Comparison of ENCODE assay signal across 8 cellular contexts in genomic region chr16:56608043-56608875, GRCh38. TPM values are rescaled to one million over a fixed set of nuclear protein-coding genes. Genes with fewer than 3 reads are reported as not detected.
A peak's percentile ranks its signal among the peaks of the same experiment; 100 is the strongest.
DNase-seq lines count a peak whose midpoint lies in the region; ATAC-seq and TF ChIP-seq lines count a peak whose summit lies in the region.

MT2A (plus strand) TSS chr16:56608584; CDS start chr16:56608656, 72 bp downstream.

- no peaks in the 10 kb centered on the region for H3K9me3 Mint-ChIP-seq in activated CD4-positive, alpha-beta T cell treated with anti-CD3 and anti-CD28 coated beads for 36 hours (ENCODE audit: low read depth)
- no peaks in the 10 kb centered on the region for H3K9me3 Mint-ChIP-seq in chondrocyte (ENCODE audit: low read depth)

- peak within 1 kb of the TSS; percentile 98 for H3K27ac Mint-ChIP-seq in activated CD4-positive, alpha-beta T cell treated with anti-CD3 and anti-CD28 coated beads for 36 hours
- H3K27ac Mint-ChIP-seq in chondrocyte (ENCODE audit: unreplicated experiment), result peak within 1 kb of the TSS; percentile 98

- CTCF ChIA-PET in activated CD4-positive, alpha-beta T cell treated with anti-CD3 and anti-CD28 coated beads for 36 hours (lab: Charles Lee), result interaction anchor here (1.0 to 1.7 kb wide), 4 partner anchors 10 to 94 kb away, joined by 3 to 9 read pairs (median 4); partner anchors contain the start of gene MT1E

- intact Hi-C loops in activated CD4-positive, alpha-beta T cell treated with anti-CD3 and anti-CD28 coated beads for 36 hours (cut with DNase I, micrococcal nuclease), result loop anchor here (1.0 to 10.0 kb wide), 11 partner anchors 17 to 927 kb away; partner anchors contain the start of genes MT1F (in 2 of the 2), MT1X (in 2 of the 2), CCDC102A (in 1 of the 2) and HERPUD1 (in 1 of the 2)

- peaks cover 56% of the 10 kb centered on the region for H3K4me1 Mint-ChIP-seq in activated CD4-positive, alpha-beta T cell treated with anti-CD3 and anti-CD28 coated beads for 36 hours
- peaks cover 63% of the 10 kb centered on the region for H3K4me1 Mint-ChIP-seq in chondrocyte (ENCODE audit: low read depth)

- H3K4me3 Mint-ChIP-seq in activated CD4-positive, alpha-beta T cell treated with anti-CD3 and anti-CD28 coated beads for 36 hours, result peak within 1 kb of the TSS; percentile 97
- H3K4me3 Mint-ChIP-seq in chondrocyte (ENCODE audit: unreplicated experiment), result peak within 1 kb of the TSS; percentile 76

- POLR2A ChIA-PET in activated CD4-positive, alpha-beta T cell treated with anti-CD3 and anti-CD28 coated beads for 36 hours (lab: Charles Lee), result interaction anchor here (0.6 to 3.7 kb wide), 9 partner anchors 9 to 75 kb away, joined by 3 to 31 read pairs (median 4); partner anchors contain the start of genes MT1E, MT1H and MT1X

- no peaks in the 10 kb centered on the region for H3K27me3 Mint-ChIP-seq in activated CD4-positive, alpha-beta T cell treated with anti-CD3 and anti-CD28 coated beads for 36 hours
- no peaks in the 10 kb centered on the region for H3K27me3 Mint-ChIP-seq in chondrocyte (ENCODE audit: low read depth)

- TF ChIP-seq POLR2A in GM19099 (IDR thresholded peaks at IDR 0.05; ENCODE audit: extremely low read depth, insufficient read length, low read depth), result peak; percentile 79

- H3K36me3 Mint-ChIP-seq in activated CD4-positive, alpha-beta T cell treated with anti-CD3 and anti-CD28 coated beads for 36 hours (ENCODE audit: low read depth), result peaks cover 7% of the 10 kb centered on the region
- H3K36me3 Mint-ChIP-seq in chondrocyte (ENCODE audit: low read depth), result no peaks in the 10 kb centered on the region

- peak; percentile 72 for ATAC-seq in HG03378 (IDR thresholded peaks at IDR 0.05; ENCODE audit: unreplicated experiment)
- peak; percentile 66 for ATAC-seq in activated CD4-positive, alpha-beta T cell treated with anti-CD3 and anti-CD28 coated beads for 36 hours

- DNase-seq in Ammon's horn (ENCODE audit: low spot score) (peak; percentile 95), NCI-H446 treated with DMSO at 0.1 percent for 48 hours (lab: John Stamatoyannopoulos, UW) (peak; percentile 76), chondrocyte (ENCODE audit: low spot score) (peak; percentile 97), kidney tubule cell (ENCODE audit: low spot score) (peak; percentile 98)
- DNase-seq in activated CD4-positive, alpha-beta T cell treated with anti-CD3 and anti-CD28 coated beads for 36 hours, result peak; percentile 97
- peak; percentile 79 to 90 (median 82) for DNase-seq in stimulated activated CD4-positive, alpha-beta T cell treated with anti-CD3 and anti-CD28 coated beads, Interleukin-1b, Interleukin-23, amount 100 ng/mL, for 24 hours (ENCODE audit: low read depth in 4 of 4, low spot score in 1 of 4)

- no peak for TF ChIP-seq CTCF in chondrocyte (IDR thresholded peaks at IDR 0.05)

RNA-seq across cellular contexts. Expression of gene MT2A, which starts in this region (rescaled TPM):
- total RNA-seq in activated CD4-positive, alpha-beta T cell treated with anti-CD3 and anti-CD28 coated beads for 36 hours, result 100 to 1,000 TPM; 114 to 380 TPM
- total RNA-seq in chondrocyte, result 160 to 407 TPM (median 183 TPM) in 3 replicates

Comparison
In these comparisons a context has a peak if more than half of its experiments do, and no peak if none do; other contexts are left out.
1. Peak in every context shown above with its lines: DNase-seq and ATAC-seq.